In the genomic region with DNA sequence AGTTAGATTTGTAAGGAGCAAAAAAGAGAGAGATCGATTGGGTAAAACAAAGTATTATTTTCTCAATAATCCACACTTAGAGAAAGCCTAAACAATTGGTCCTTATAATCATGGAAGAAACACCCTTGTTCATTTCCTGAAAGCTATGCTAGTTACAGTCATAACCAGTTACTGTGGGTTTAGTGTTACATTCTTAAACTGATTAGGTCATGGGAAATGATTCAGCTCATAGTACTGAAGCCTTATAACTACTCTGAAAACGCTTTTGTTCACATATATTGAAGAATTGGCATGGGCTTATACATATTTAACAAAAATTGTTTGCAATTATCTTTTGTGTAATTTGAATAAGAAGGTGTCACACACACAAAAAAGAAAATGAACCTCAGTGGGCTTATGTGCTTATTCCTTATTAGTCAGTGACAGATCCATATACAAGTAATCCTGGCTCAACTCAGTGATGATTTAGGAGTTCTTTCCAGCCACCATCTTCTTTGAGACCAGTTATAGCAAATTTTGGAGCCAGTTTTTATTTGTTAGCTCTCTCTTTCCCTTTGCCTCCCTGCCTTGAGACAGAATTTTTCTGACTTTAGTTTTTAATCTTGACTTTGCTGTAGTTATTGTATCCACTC, we compare ENCODE assay signal across 9 cellular contexts.
DNase-seq lines count a peak whose midpoint lies in the region; ATAC-seq and TF ChIP-seq lines count a peak whose summit lies in the region.
"Had no signal": no experiment of that assay in that cellular context is flagged by ENCODE, and none has a peak within 500 bp of the region (broad histone marks: within the 10 kb centered on the region; RNA-seq: fewer than 3 reads in every experiment).

No MANE protein-coding gene starts in this region.

- peaks cover 20% of the 10 kb centered on the region for H3K4me1 Mint-ChIP-seq in activated T-helper 2 cell treated with anti-CD3 and anti-CD28 coated beads, Interferon-gamma antibody, Interleukin-2, Interleukin-4, amounts not matched to agents 10 μg/mL and 5 μg/mL and 100 μg/mL, durations not matched to agents 14 hours and 24 hours and 36 hours (ENCODE audit: low read depth)
- H3K4me1 Mint-ChIP-seq in naive thymus-derived CD4-positive, alpha-beta T cell = peaks cover 0 to 15% (median 0%) of the 10 kb centered on the region in 7 donors

- no peaks in the 10 kb centered on the region for H3K27me3 ChIP-seq in naive thymus-derived CD4-positive, alpha-beta T cell (ENCODE audit: control insufficient read depth in 2 of 2, insufficient read depth in 2 of 2, low read length in 2 of 2)
- H3K27me3 ChIP-seq in thyroid gland = no peaks in the 10 kb centered on the region

- CTCF ChIA-PET in naive thymus-derived CD4-positive, alpha-beta T cell (lab: Charles Lee) = interaction anchor here (1.0 kb wide), 1 partner anchor 8 kb away, joined by 3 read pairs; no protein-coding TSS in a partner anchor

- no peak overlapping the region for H3K27ac ChIP-seq in naive thymus-derived CD4-positive, alpha-beta T cell (ENCODE audit: low read depth, low read length)
- H3K27ac ChIP-seq in thyroid gland = no peak overlapping the region
- H3K27ac ChIP-seq: parathyroid adenoma had no signal

- no peaks in the 10 kb centered on the region for H3K9me3 ChIP-seq in naive thymus-derived CD4-positive, alpha-beta T cell (ENCODE audit: control insufficient read depth in 2 of 3, low read length in 3 of 3)
- no peaks in the 10 kb centered on the region for H3K9me3 ChIP-seq in thyroid gland

- ATAC-seq in GM19025 (IDR thresholded peaks at IDR 0.05; ENCODE audit: low read depth, unreplicated experiment) (peak; percentile 77), HG03095 (IDR thresholded peaks at IDR 0.05; ENCODE audit: unreplicated experiment) (peak; percentile 73)
- ATAC-seq in naive thymus-derived CD4-positive, alpha-beta T cell = peak; percentile 46

- WGBS in thyroid gland, 2 donors = 66 to 70% methylated on average over 2 of the region's 2 CpGs

- no peak for TF ChIP-seq POLR2A in thyroid gland (IDR thresholded peaks at IDR 0.05)

- POLR2A ChIA-PET in naive thymus-derived CD4-positive, alpha-beta T cell (lab: Charles Lee) = no interaction called here

- intact Hi-C loops in activated T-helper 2 cell treated with anti-CD3 and anti-CD28 coated beads, Interferon-gamma antibody, Interleukin-2, Interleukin-4, amounts not matched to agents 10 μg/mL and 5 μg/mL and 100 μg/mL, durations not matched to agents 14 hours and 24 hours and 36 hours (cut with micrococcal nuclease) = loop anchor here (1.0 to 10.0 kb wide), 5 partner anchors 115 to 357 kb away; a partner anchor contains a TSS
- intact Hi-C loops in naive thymus-derived CD4-positive, alpha-beta T cell (cut with micrococcal nuclease) = loop anchor here in 1 of 2 donors (2.0 kb wide), 1 partner anchor 197 kb away; no protein-coding TSS in a partner anchor
- intact Hi-C loops in thyroid gland (cut with DNase I) = no loop called here

- DNase-seq in activated T-helper 2 cell treated with anti-CD3 and anti-CD28 coated beads, Interferon-gamma antibody, Interleukin-2, Interleukin-4, amounts not matched to agents 10 μg/mL and 5 μg/mL and 100 μg/mL, durations not matched to agents 14 hours and 24 hours and 36 hours (ENCODE audit: low spot score) = no peak
- DNase-seq in naive thymus-derived CD4-positive, alpha-beta T cell = no peak
- DNase-seq in activated effector memory CD4-positive, alpha-beta T cell treated with anti-CD3 and anti-CD28 coated beads, Interleukin-2, amount 50 U/mL, for 16 hours = no peak
- DNase-seq in COR-L47 (lab: John Stamatoyannopoulos, UW) (no peak), thyroid gland (no peak)
- DNase-seq in stimulated activated CD4-positive, alpha-beta T cell treated with anti-CD3 and anti-CD28 coated beads, Interleukin-2, amount 100 ng/mL, for 24 hours = no peak

- TF ChIP-seq CTCF in thyroid gland (IDR thresholded peaks at IDR 0.05) = no peak

- no peak overlapping the region for H3K4me3 Mint-ChIP-seq in activated T-helper 2 cell treated with anti-CD3 and anti-CD28 coated beads, Interferon-gamma antibody, Interleukin-2, Interleukin-4, amounts not matched to agents 10 μg/mL and 5 μg/mL and 100 μg/mL, durations not matched to agents 14 hours and 24 hours and 36 hours (ENCODE audit: low read depth)
- H3K4me3 Mint-ChIP-seq in naive thymus-derived CD4-positive, alpha-beta T cell = no peak overlapping the region

- H3K36me3 ChIP-seq in naive thymus-derived CD4-positive, alpha-beta T cell (ENCODE audit: control insufficient read depth in 2 of 3, insufficient read depth in 3 of 3, low read length in 3 of 3) = no peaks in the 10 kb centered on the region
- no peaks in the 10 kb centered on the region for H3K36me3 ChIP-seq in thyroid gland

- H3K36me3 Mint-ChIP-seq in activated T-helper 2 cell treated with anti-CD3 and anti-CD28 coated beads, Interferon-gamma antibody, Interleukin-2, Interleukin-4, amounts not matched to agents 10 μg/mL and 5 μg/mL and 100 μg/mL, durations not matched to agents 14 hours and 24 hours and 36 hours (ENCODE audit: low read depth) = no peaks in the 10 kb centered on the region
- peaks cover 0 to 5% (median 0%) of the 10 kb centered on the region in 5 donors for H3K36me3 Mint-ChIP-seq in naive thymus-derived CD4-positive, alpha-beta T cell

- no peaks in the 10 kb centered on the region for H3K9me3 Mint-ChIP-seq in activated T-helper 2 cell treated with anti-CD3 and anti-CD28 coated beads, Interferon-gamma antibody, Interleukin-2, Interleukin-4, amounts not matched to agents 10 μg/mL and 5 μg/mL and 100 μg/mL, durations not matched to agents 14 hours and 24 hours and 36 hours
- H3K9me3 Mint-ChIP-seq in naive thymus-derived CD4-positive, alpha-beta T cell = peaks cover 0 to 8% (median 0%) of the 10 kb centered on the region in 11 donors

- no peaks in the 10 kb centered on the region for H3K4me1 ChIP-seq in naive thymus-derived CD4-positive, alpha-beta T cell (ENCODE audit: control insufficient read depth in 2 of 2, insufficient read depth in 2 of 2, low read length in 2 of 2)
- H3K4me1 ChIP-seq in thyroid gland = no peaks in the 10 kb centered on the region
- H3K4me1 ChIP-seq: parathyroid adenoma had no signal

- peak overlapping the region; percentile 16 for H3K27ac Mint-ChIP-seq in activated T-helper 2 cell treated with anti-CD3 and anti-CD28 coated beads, Interferon-gamma antibody, Interleukin-2, Interleukin-4, amounts not matched to agents 10 μg/mL and 5 μg/mL and 100 μg/mL, durations not matched to agents 14 hours and 24 hours and 36 hours
- no peak overlapping the region for H3K27ac Mint-ChIP-seq in naive thymus-derived CD4-positive, alpha-beta T cell

- peaks cover 5% of the 10 kb centered on the region for H3K27me3 Mint-ChIP-seq in activated T-helper 2 cell treated with anti-CD3 and anti-CD28 coated beads, Interferon-gamma antibody, Interleukin-2, Interleukin-4, amounts not matched to agents 10 μg/mL and 5 μg/mL and 100 μg/mL, durations not matched to agents 14 hours and 24 hours and 36 hours (ENCODE audit: low read depth)
- H3K27me3 Mint-ChIP-seq in naive thymus-derived CD4-positive, alpha-beta T cell = peaks cover 0 to 11% (median 1%) of the 10 kb centered on the region in 5 donors

- no peak overlapping the region for H3K4me3 ChIP-seq in naive thymus-derived CD4-positive, alpha-beta T cell (ENCODE audit: low read length)
- no peak overlapping the region for H3K4me3 ChIP-seq in thyroid gland (replicated peaks in 1 of 3)
